Comparison of ENCODE assay signal across 13 cellular contexts in the genomic region with DNA sequence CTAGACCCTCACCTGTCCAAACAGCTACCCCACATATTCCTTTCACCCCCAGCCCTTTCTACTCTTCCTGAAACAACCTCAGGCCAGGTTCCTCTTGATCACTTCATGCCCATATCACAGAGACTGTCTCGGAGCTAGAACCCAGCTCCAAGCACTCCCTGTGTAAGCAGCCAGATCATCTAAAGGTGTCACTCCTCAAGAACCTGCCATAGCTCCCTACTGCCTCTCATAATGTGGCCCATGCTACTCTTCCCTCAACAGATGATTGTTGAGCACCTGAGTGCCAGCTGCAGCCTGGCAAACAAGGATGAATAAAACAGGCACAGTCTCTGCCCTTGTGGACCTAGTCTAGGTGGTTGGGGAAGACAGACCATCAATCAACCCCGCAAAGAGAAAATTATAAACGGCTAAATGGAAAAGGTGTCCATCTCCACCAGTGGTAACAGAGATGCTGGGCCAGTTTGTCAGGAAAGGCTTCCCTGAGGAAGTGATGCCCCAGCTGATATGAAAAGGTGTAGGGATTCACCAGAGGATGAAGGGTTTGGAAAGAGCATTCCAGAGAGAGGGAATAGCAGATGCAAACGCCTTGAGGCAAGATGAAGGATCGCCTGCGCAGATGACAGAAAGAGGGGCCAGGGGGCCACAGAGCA.
A peak's percentile ranks its signal among the peaks of the same experiment; 100 is the strongest.
DNase-seq lines count a peak whose midpoint lies in the region; ATAC-seq and TF ChIP-seq lines count a peak whose summit lies in the region.
"Had no signal": no experiment of that assay in that cellular context is flagged by ENCODE, and none has a peak within 500 bp of the region (broad histone marks: within the 10 kb centered on the region; RNA-seq: fewer than 3 reads in every experiment).

No MANE protein-coding gene starts in this region.

- H3K9me3 ChIP-seq in OCI-LY1 (ENCODE audit: low read length) (no peaks in the 10 kb centered on the region), parathyroid adenoma (ENCODE audit: control insufficient read depth, low read length) (no peaks in the 10 kb centered on the region)
- H3K9me3 ChIP-seq: esophagus muscularis mucosa, MG63, tibial artery had no signal

- peak overlapping the region; percentile 78 for H3K27ac ChIP-seq in OCI-LY1 (ENCODE audit: low read depth, low read length, poor library complexity, severe bottlenecking)
- H3K27ac ChIP-seq in epithelial cell of prostate, result peak overlapping the region; percentile 63
- peak overlapping the region; percentile 67 for H3K27ac ChIP-seq in parathyroid adenoma
- H3K27ac ChIP-seq: esophagus muscularis mucosa, tibial artery had no signal

- no peak overlapping the region for H3K4me3 ChIP-seq in OCI-LY1 (ENCODE audit: low read depth, low read length, poor library complexity, severe bottlenecking)
- peak overlapping the region; percentile 24 for H3K4me3 ChIP-seq in parathyroid adenoma (ENCODE audit: low read depth, low read length)
- H3K4me3 ChIP-seq: esophagus muscularis mucosa, MG63, tibial artery had no signal

- no peaks in the 10 kb centered on the region for H3K27me3 ChIP-seq in OCI-LY1 (ENCODE audit: insufficient read depth, low read length)
- H3K27me3 ChIP-seq in parathyroid adenoma (ENCODE audit: control insufficient read depth, insufficient read depth, low read length), result no peaks in the 10 kb centered on the region
- H3K27me3 ChIP-seq: esophagus muscularis mucosa, MG63, tibial artery had no signal

- H3K9ac ChIP-seq in OCI-LY1 (ENCODE audit: low read length) (no peak overlapping the region), parathyroid adenoma (no peak overlapping the region)

- H2AFZ ChIP-seq in OCI-LY1 (ENCODE audit: low read length), result no peak overlapping the region
- H2AFZ ChIP-seq in parathyroid adenoma, result no peak overlapping the region

- H3K36me3 ChIP-seq in OCI-LY1 (ENCODE audit: insufficient read depth, low read length), result peaks cover 12% of the 10 kb centered on the region
- H3K36me3 ChIP-seq in parathyroid adenoma (ENCODE audit: control insufficient read depth, insufficient read depth, low read length), result no peaks in the 10 kb centered on the region
- H3K36me3 ChIP-seq: tibial artery had no signal

- TF ChIP-seq CTCF in OCI-LY1 (IDR thresholded peaks at IDR 0.05; ENCODE audit: low read length) (no peak), parathyroid adenoma (IDR thresholded peaks at IDR 0.05) (no peak)

- DNase-seq in COLO668 (lab: John Stamatoyannopoulos, UW; ENCODE audit: unreplicated experiment), result peak; percentile 36
- DNase-seq in epithelial cell of prostate (ENCODE audit: low read depth, low spot score), result no peak
- no peak for DNase-seq in glomerular visceral epithelial cell (ENCODE audit: extremely low spot score)
- DNase-seq: activated CD4-positive, alpha-beta T cell treated with anti-CD3 and anti-CD28 coated beads, Interleukin-2, amount 50 U/mL, for 1 hour; activated gamma-delta T cell; tibial artery had no signal

- H3K4me1 ChIP-seq in OCI-LY1 (ENCODE audit: insufficient read depth, low read length, severe bottlenecking), result peaks cover 74% of the 10 kb centered on the region
- peaks cover 27% of the 10 kb centered on the region for H3K4me1 ChIP-seq in parathyroid adenoma

- no peak overlapping the region for H3K4me2 ChIP-seq in OCI-LY1 (ENCODE audit: low read length)
- peak overlapping the region; percentile 57 for H3K4me2 ChIP-seq in parathyroid adenoma (ENCODE audit: low read length)

- no peaks in the 10 kb centered on the region for H3K9me2 ChIP-seq in OCI-LY1 (ENCODE audit: low read depth, low read length)

- no peaks in the 10 kb centered on the region for H3F3A ChIP-seq in OCI-LY1 (ENCODE audit: insufficient read depth, low read length)

- H3K79me2 ChIP-seq in OCI-LY1 (ENCODE audit: insufficient read depth, low read length) (peaks cover 94% of the 10 kb centered on the region), parathyroid adenoma (peaks cover 93% of the 10 kb centered on the region)

- no peak for ATAC-seq in GM18909 (IDR thresholded peaks at IDR 0.05; ENCODE audit: poor library complexity, unreplicated experiment)
- ATAC-seq in GM21526 (IDR thresholded peaks at IDR 0.05; ENCODE audit: low FRiP score, unreplicated experiment), result no peak
- no peak for ATAC-seq in HG02798 (IDR thresholded peaks at IDR 0.05; ENCODE audit: poor library complexity, unreplicated experiment)

- H4K20me1 ChIP-seq in OCI-LY1 (ENCODE audit: insufficient read depth, low read length), result no peaks in the 10 kb centered on the region
